Comparison of ENCODE assay signal across 28 cellular contexts in the genomic region with DNA sequence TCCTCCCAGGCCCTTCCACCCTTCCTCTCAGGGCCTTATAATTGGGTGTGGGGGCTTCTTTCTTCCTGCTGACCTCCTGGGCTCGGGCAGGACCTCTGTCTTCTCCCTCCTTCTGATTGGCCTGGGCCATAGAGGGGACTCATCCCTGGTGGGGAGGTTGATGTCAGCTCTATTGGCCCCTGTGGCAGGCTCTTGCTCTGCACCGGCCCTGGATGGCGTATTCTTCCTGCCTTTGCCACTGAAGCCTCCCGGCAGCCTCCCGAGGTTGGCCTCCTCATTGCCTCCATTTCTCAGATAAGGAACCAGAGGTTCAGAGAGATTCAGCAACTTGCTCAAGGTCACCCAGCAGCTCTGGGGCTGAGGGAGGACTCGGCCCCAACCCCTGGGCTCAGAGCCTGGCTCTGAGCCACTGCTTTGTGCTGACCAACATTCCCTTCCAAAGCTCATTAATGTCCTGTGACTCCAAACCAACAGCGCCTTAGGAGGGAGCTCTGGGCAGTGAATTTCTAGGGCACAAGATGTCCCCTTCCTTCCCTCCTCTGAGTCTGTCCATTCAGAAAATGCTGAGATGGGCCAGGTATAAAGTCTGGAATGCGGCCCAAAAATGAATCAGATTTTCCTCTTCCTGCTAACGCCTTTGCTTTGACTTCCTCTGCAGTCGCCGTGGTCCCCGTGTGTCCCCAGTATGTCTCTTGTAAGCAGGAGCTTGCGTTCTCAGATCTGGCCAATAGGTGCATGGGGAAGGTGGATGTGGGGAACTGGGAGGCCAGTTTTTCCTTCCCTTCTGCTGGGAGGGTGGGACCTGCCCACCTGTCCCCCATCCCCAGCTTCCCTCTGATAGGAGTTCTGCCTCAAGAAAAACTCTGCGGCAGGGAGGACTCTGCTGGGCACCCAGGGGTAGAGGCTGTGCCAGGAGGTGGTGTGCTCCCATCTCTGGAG.
A peak's percentile ranks its signal among the peaks of the same experiment; 100 is the strongest.
DNase-seq lines count a peak whose midpoint lies in the region; ATAC-seq and TF ChIP-seq lines count a peak whose summit lies in the region.
"Had no signal": no experiment of that assay in that cellular context is flagged by ENCODE, and none has a peak within 500 bp of the region (broad histone marks: within the 10 kb centered on the region; RNA-seq: fewer than 3 reads in every experiment).

No MANE protein-coding gene starts in this region.

- no peaks in the 10 kb centered on the region for H3K4me1 Mint-ChIP-seq in T-cell
- H3K4me1 Mint-ChIP-seq: immature natural killer cell had no signal

- POLR2A ChIA-PET in T-cell (lab: Charles Lee) = no interaction called here

- peaks cover 0 to 3% of the 10 kb centered on the region in 2 donors for H3K27me3 Mint-ChIP-seq in T-cell

- peak in 1 of 3 experiments; percentile 14 for TF ChIP-seq CTCF in esophagus muscularis mucosa (IDR thresholded peaks at IDR 0.05)
- peak in 1 of 3 experiments; percentile 4 for TF ChIP-seq CTCF in testis (IDR thresholded peaks at IDR 0.05)

- H3K9me3 Mint-ChIP-seq in T-cell = no peaks in the 10 kb centered on the region
- H3K9me3 Mint-ChIP-seq: activated T-cell treated with anti-CD3 and anti-CD28 coated beads, Interleukin-2, amount 50 U/mL, for 4 hours; CD4-positive, alpha-beta T cell; GM23338; HFFc6; immature natural killer cell; nephron had no signal

- H3K36me3 ChIP-seq in esophagus muscularis mucosa (no peaks in the 10 kb centered on the region), testis (ENCODE audit: low read depth, missing control alignments) (no peaks in the 10 kb centered on the region)
- H3K36me3 ChIP-seq: breast epithelium, left lung, upper lobe of left lung had no signal

- DNase-seq in Right ventricle myocardium superior (no peak), left ventricle myocardium superior (no peak), esophagus muscularis mucosa (ENCODE audit: extremely low spot score) (no peak), lung microvascular endothelial cell (ENCODE audit: low read depth in 2 of 2) (peak; percentile 53 to 80), testis (peak; percentile 49), T-cell (no peak)
- no peak for DNase-seq in stimulated activated CD4-positive, alpha-beta T cell treated with anti-CD3 and anti-CD28 coated beads, Interleukin-4, amount 100 ng/mL, for 1 hour
- DNase-seq: 8988T; activated CD4-positive, alpha-beta T cell treated with anti-CD3 and anti-CD28 coated beads for 4 hours; activated naive CD4-positive, alpha-beta T cell; activated T-cell treated with anti-CD3 and anti-CD28 coated beads, Interleukin-2, amount 50 U/mL, for 4 hours; CD4-positive, alpha-beta T cell; cortex of kidney; DMS 273 treated with DMSO at 0.1 percent for 48 hours; HFFc6; hippocampal formation; immature natural killer cell; KBM-7; left lung; MV-4-11; NCI-H524; SK-N-SH; T-helper 2 cell had no signal

- intact Hi-C loops in Right ventricle myocardium superior (cut with DNase I) = no loop called here
- intact Hi-C loops in left ventricle myocardium superior (cut with micrococcal nuclease) = no loop called here
- intact Hi-C loops in esophagus muscularis mucosa (cut with DNase I) = no loop called here
- intact Hi-C loops in testis (cut with DNase I; ENCODE audit: low total_unique reads) = no loop called here

- H3K36me3 Mint-ChIP-seq in T-cell = no peaks in the 10 kb centered on the region
- H3K36me3 Mint-ChIP-seq: immature natural killer cell had no signal

- no peaks in the 10 kb centered on the region for H3K9me3 ChIP-seq in esophagus muscularis mucosa
- no peaks in the 10 kb centered on the region for H3K9me3 ChIP-seq in testis
- H3K9me3 ChIP-seq: breast epithelium, left lung, SK-N-SH, upper lobe of left lung had no signal

- ATAC-seq in Right ventricle myocardium superior (ENCODE audit: poor library complexity) (peak; percentile 36), left ventricle myocardium superior (no peak), T-cell (replicated peaks in 1 of 4) (no peak), HG03045 (IDR thresholded peaks at IDR 0.05; ENCODE audit: unreplicated experiment) (no peak)
- ATAC-seq: left lung had no signal

- peaks cover 0 to 17% (median 13%) of the 10 kb centered on the region in 4 donors for H3K4me1 ChIP-seq in esophagus muscularis mucosa
- peaks cover 16% of the 10 kb centered on the region for H3K4me1 ChIP-seq in testis
- H3K4me1 ChIP-seq: breast epithelium had no signal

- TF ChIP-seq POLR2A in esophagus muscularis mucosa (IDR thresholded peaks at IDR 0.05; ENCODE audit: low read depth) (no peak), testis (IDR thresholded peaks at IDR 0.05) (no peak)

- CTCF ChIA-PET in T-cell (lab: Charles Lee) = no interaction called here

- no peak overlapping the region for H3K27ac Mint-ChIP-seq in T-cell
- H3K27ac Mint-ChIP-seq: CD4-positive, alpha-beta T cell; GM23338; HFFc6; nephron had no signal

- H3K27ac ChIP-seq in esophagus muscularis mucosa (replicated peaks in 1 of 4) (peak overlapping the region in 3 of 4 donors; percentile 19 to 60 (median 54)), testis (peak overlapping the region in 1 of 2 donors; percentile 1)
- H3K27ac ChIP-seq: upper lobe of left lung had no signal

- H3K27me3 ChIP-seq in esophagus muscularis mucosa (peaks cover 0 to 6% (median 0%) of the 10 kb centered on the region in 4 donors), testis (no peaks in the 10 kb centered on the region)
- H3K27me3 ChIP-seq: breast epithelium, left lung, upper lobe of left lung had no signal

- 69% methylated on average over 13 of the region's 14 CpGs for WGBS in esophagus muscularis mucosa
- 54 to 59% methylated on average over 9 to 14 of the region's 14 CpGs for WGBS in testis, 2 donors

- no peak for TF ChIP-seq EP300 in esophagus muscularis mucosa (IDR thresholded peaks at IDR 0.05)

- H3K4me3 ChIP-seq in esophagus muscularis mucosa = no peak overlapping the region
- H3K4me3 ChIP-seq in testis = no peak overlapping the region
- H3K4me3 ChIP-seq: breast epithelium, GM23338, left lung, upper lobe of left lung had no signal

- no peak overlapping the region for H3K4me3 Mint-ChIP-seq in T-cell
- H3K4me3 Mint-ChIP-seq: activated T-cell treated with anti-CD3 and anti-CD28 coated beads, Interleukin-2, amount 50 U/mL, for 4 hours; CD4-positive, alpha-beta T cell; GM23338; HFFc6; immature natural killer cell had no signal

Comparison
In these comparisons a context has a peak if more than half of its experiments do, and no peak if none do; other contexts are left out.
1. DNase-seq: peak in lung microvascular endothelial cell (2 of 2) and testis (single experiment); none in Right ventricle myocardium superior (single experiment), left ventricle myocardium superior (single experiment), esophagus muscularis mucosa (single experiment), T-cell (0 of 34) and stimulated activated CD4-positive, alpha-beta T cell treated with anti-CD3 and anti-CD28 coated beads, Interleukin-4, amount 100 ng/mL, for 1 hour (single experiment).